14 cellular contexts compared by ENCODE assay signal in genomic region chr11:1016610-1017126, GRCh38. TPM values are rescaled to one million over a fixed set of nuclear protein-coding genes. Genes with fewer than 3 reads are reported as not detected.
DNase-seq lines count a peak whose midpoint lies in the region; ATAC-seq, FAIRE-seq and TF ChIP-seq lines count a peak whose summit lies in the region.
"Not testable (repeated sequence)": the region's sequence is repeated elsewhere in the genome, so short reads cannot be mapped to it uniquely, and the experiment has no call there.
"Had no signal": no experiment of that assay in that cellular context is flagged by ENCODE, and none has a peak within 500 bp of the region (broad histone marks: within the 10 kb centered on the region; RNA-seq: fewer than 3 reads in every experiment).

No MANE protein-coding gene starts in this region.

- not testable (repeated sequence) for H3K79me2 ChIP-seq in endothelial cell of umbilical vein (ENCODE audit: control insufficient read depth, insufficient read depth, low read length)

- not testable (repeated sequence) for H3K9me1 ChIP-seq in endothelial cell of umbilical vein (replicated peaks; ENCODE audit: control insufficient read depth, extremely low read depth, insufficient read depth, low read length)

- dilution Hi-C loops in endothelial cell of umbilical vein (cut with MboI; ENCODE audit: extremely low pct_ligation_motif_present, low sequenced_read_pairs), result not testable (repeated sequence)

- not testable (repeated sequence) for H3K9ac ChIP-seq in endothelial cell of umbilical vein (replicated peaks; ENCODE audit: extremely low read depth, insufficient read depth, low read length)

- POLR2A ChIA-PET in endothelial cell of umbilical vein (lab: Charles Lee); naive thymus-derived CD4-positive, alpha-beta T cell (lab: Charles Lee): not testable (repeated sequence)

- not testable (repeated sequence) for H3K36me3 ChIP-seq in endothelial cell of umbilical vein (ENCODE audit: control insufficient read depth in 2 of 2, extremely low read depth in 1 of 2, insufficient read depth in 2 of 2, low read length in 2 of 2); naive thymus-derived CD4-positive, alpha-beta T cell (ENCODE audit: control insufficient read depth in 2 of 3, insufficient read depth in 3 of 3, low read length in 3 of 3)

- H3K27ac Mint-ChIP-seq in activated naive CD4-positive, alpha-beta T cell treated with anti-CD3 and anti-CD28 coated beads, Interleukin-2, amount 50 U/mL, for 72 hours, result peak overlapping the region; percentile 2
- peak overlapping the region in 4 of 9 donors; percentile 0 to 24 (median 3) for H3K27ac Mint-ChIP-seq in naive thymus-derived CD4-positive, alpha-beta T cell

- not testable (repeated sequence) for H3K9me3 ChIP-seq in endothelial cell of umbilical vein (replicated peaks; ENCODE audit: control insufficient read depth, insufficient read depth, low read length); right cardiac atrium (ENCODE audit: control insufficient read depth, low read length); naive thymus-derived CD4-positive, alpha-beta T cell (ENCODE audit: control insufficient read depth in 2 of 3, low read length in 3 of 3)

- not testable (repeated sequence) for H2AFZ ChIP-seq in endothelial cell of umbilical vein (ENCODE audit: low read depth, low read length)

- not testable (repeated sequence) for H3K4me3 ChIP-seq in endothelial cell of umbilical vein (replicated peaks in 1 of 3; ENCODE audit: insufficient read depth in 1 of 3, low read depth in 1 of 3, low read length in 3 of 3); right cardiac atrium (ENCODE audit: low read length); naive thymus-derived CD4-positive, alpha-beta T cell (ENCODE audit: low read length)

- H3K4me1 Mint-ChIP-seq in naive thymus-derived CD4-positive, alpha-beta T cell, result peaks cover 12 to 26% (median 20%) of the 10 kb centered on the region in 7 donors

- peak; percentile 11 to 24 for ATAC-seq in activated CD4-positive, CD25-positive, alpha-beta regulatory T cell treated with anti-CD3 and anti-CD28 coated beads, Interleukin-2, amount 50 U/mL, for 24 hours
- ATAC-seq in activated naive CD4-positive, alpha-beta T cell treated with anti-CD3 and anti-CD28 coated beads, Interleukin-2, amount 50 U/mL, for 72 hours, result peak; percentile 27 to 63
- ATAC-seq in right cardiac atrium, result peak; percentile 39 to 45
- peak; percentile 44 for ATAC-seq in naive thymus-derived CD4-positive, alpha-beta T cell

- not testable (repeated sequence) for H3K36me3 Mint-ChIP-seq in activated naive CD4-positive, alpha-beta T cell treated with anti-CD3 and anti-CD28 coated beads, Interleukin-2, amount 50 U/mL, for 72 hours
- H3K36me3 Mint-ChIP-seq in naive thymus-derived CD4-positive, alpha-beta T cell, result peaks cover 0 to 13% (median 8%) of the 10 kb centered on the region in 5 donors

- CTCF ChIA-PET in endothelial cell of umbilical vein (lab: Charles Lee), result not testable (repeated sequence)
- CTCF ChIA-PET in naive thymus-derived CD4-positive, alpha-beta T cell (lab: Charles Lee), result interaction anchor here (1.2 kb wide), 1 partner anchor 99 kb away, joined by 3 read pairs; no protein-coding TSS in a partner anchor

- not testable (repeated sequence) for BruUV-seq in endothelial cell of umbilical vein (replicated peaks; lab: Mats Ljungman, UMichigan)

- intact Hi-C loops in endothelial cell of umbilical vein (cut with micrococcal nuclease); right cardiac atrium (cut with DNase I); naive thymus-derived CD4-positive, alpha-beta T cell (cut with micrococcal nuclease): not testable (repeated sequence)

- H3K4me1 ChIP-seq in endothelial cell of umbilical vein (ENCODE audit: control insufficient read depth, extremely low read depth, insufficient read depth, low read length); right cardiac atrium (ENCODE audit: control insufficient read depth, insufficient read depth, low read length); naive thymus-derived CD4-positive, alpha-beta T cell (ENCODE audit: control insufficient read depth in 2 of 2, insufficient read depth in 2 of 2, low read length in 2 of 2): not testable (repeated sequence)

- TF ChIP-seq POLR2A in endothelial cell of umbilical vein (IDR thresholded peaks at IDR 0.05; ENCODE audit: low read depth, low read length), result not testable (repeated sequence)

- not testable (repeated sequence) for H3K27ac ChIP-seq in endothelial cell of umbilical vein (ENCODE audit: insufficient read depth, low read depth, low read length); right cardiac atrium (ENCODE audit: low read length); naive thymus-derived CD4-positive, alpha-beta T cell (ENCODE audit: low read depth, low read length)

- DNase-seq in A172 (ENCODE audit: low spot score), result peak; percentile 30
- DNase-seq in GM18507 (ENCODE audit: extremely low spot score, insufficient read length, low read depth); activated naive CD4-positive, alpha-beta T cell treated with anti-CD3 and anti-CD28 coated beads, Interleukin-2, amount 50 U/mL, for 72 hours (ENCODE audit: low spot score in 2 of 2); right cardiac atrium; naive thymus-derived CD4-positive, alpha-beta T cell: not testable (repeated sequence)
- peak; percentile 13 for DNase-seq in endothelial cell of umbilical vein (ENCODE audit: low read depth, low spot score)
- DNase-seq in stimulated activated CD8-positive, alpha-beta memory T cell treated with anti-CD3 and anti-CD28 coated beads, Interleukin-4, amount 100 ng/mL, for 48 hours, result peak; percentile 39

- H3K4me2 ChIP-seq in endothelial cell of umbilical vein (ENCODE audit: insufficient read depth, low read length), result not testable (repeated sequence)

- 69% methylated on average over 7 of the region's 7 CpGs for WGBS in right cardiac atrium

- not testable (repeated sequence) for H3K27me3 Mint-ChIP-seq in naive thymus-derived CD4-positive, alpha-beta T cell

- FAIRE-seq in GM18507 (lab: Jason Lieb, UNC) (peak; percentile 80), endothelial cell of umbilical vein (lab: Jason Lieb, UNC) (peak; percentile 92)

- not testable (repeated sequence) for H3K27me3 ChIP-seq in endothelial cell of umbilical vein (ENCODE audit: control insufficient read depth in 2 of 2, insufficient read depth in 2 of 2, low read length in 2 of 2); right cardiac atrium (ENCODE audit: control insufficient read depth, insufficient read depth); naive thymus-derived CD4-positive, alpha-beta T cell (ENCODE audit: control insufficient read depth in 2 of 2, insufficient read depth in 2 of 2, low read length in 2 of 2)

- TF ChIP-seq CTCF in endothelial cell of umbilical vein (IDR thresholded peaks at IDR 0.05; ENCODE audit: extremely low read depth in 1 of 2, insufficient read depth in 1 of 2, low read depth in 1 of 2, low read length in 2 of 2), result not testable (repeated sequence)

- H3K4me3 Mint-ChIP-seq in naive thymus-derived CD4-positive, alpha-beta T cell, result not testable (repeated sequence)

- H4K20me1 ChIP-seq in endothelial cell of umbilical vein (replicated peaks; ENCODE audit: control insufficient read depth, extremely low read depth, insufficient read depth, low read length), result not testable (repeated sequence)

- H3K9me3 Mint-ChIP-seq in activated naive CD4-positive, alpha-beta T cell treated with anti-CD3 and anti-CD28 coated beads, Interleukin-2, amount 50 U/mL, for 72 hours, result peaks cover 14 to 15% of the 10 kb centered on the region in 2 donors
- H3K9me3 Mint-ChIP-seq in naive thymus-derived CD4-positive, alpha-beta T cell, result peaks cover 0 to 18% (median 0%) of the 10 kb centered on the region in 11 donors

RNA-seq across cellular contexts. Expression of gene MUC6, which starts 19.9 kb away (rescaled TPM):
- not detected in 2 replicates for total RNA-seq in A172 (2014; rRNA removed; shearing (Covaris generic))
- total RNA-seq in activated naive CD4-positive, alpha-beta T cell treated with anti-CD3 and anti-CD28 coated beads, Interleukin-2, amount 50 U/mL, for 72 hours, result not detected
- total RNA-seq in endothelial cell of umbilical vein (not detected in 2 replicates), right cardiac atrium (not detected)
- polyA plus RNA-seq in endothelial cell of umbilical vein (not detected in 2 replicates), right cardiac atrium (0.05 TPM)
- not detected in 2 replicates for polyA plus RNA-seq in endothelial cell of umbilical vein (2011; cell fraction: cytosol; rRNA removed)
- polyA plus RNA-seq in endothelial cell of umbilical vein (2011; cell fraction: nucleus; rRNA removed), result not detected in 2 replicates
- 0.11 and 0.27 TPM in 2 replicates for polyA plus RNA-seq in endothelial cell of umbilical vein (2012)
- not detected in 2 replicates for polyA minus RNA-seq in endothelial cell of umbilical vein
- not detected for polyA minus RNA-seq in endothelial cell of umbilical vein (2011; cell fraction: cytosol; rRNA and poly(A)+ RNA removed)
- polyA minus RNA-seq in endothelial cell of umbilical vein (2011; cell fraction: nucleus; rRNA and poly(A)+ RNA removed), result not detected in 2 replicates
- not detected for total RNA-seq in naive thymus-derived CD4-positive, alpha-beta T cell
- polyA plus RNA-seq in naive thymus-derived CD4-positive, alpha-beta T cell, result not detected
- total RNA-seq: activated CD4-positive, alpha-beta T cell treated with anti-CD3 and anti-CD28 coated beads for 36 hours; activated CD8-positive, alpha-beta memory T cell treated with anti-CD3 and anti-CD28 coated beads, Interleukin-2, amount 10 ng/mL, durations not matched to agents 7 days and 5 days; cardiac muscle cell; kidney epithelial cell; mesenteric fat pad; thyroid gland had no signal
- polyA plus RNA-seq: cardiac muscle cell had no signal

RNA-seq across cellular contexts. Expression of gene MUC2, which starts 58.0 kb away (rescaled TPM):
- not detected in 2 replicates for total RNA-seq in A172 (2014; rRNA removed; shearing (Covaris generic))
- total RNA-seq in activated naive CD4-positive, alpha-beta T cell treated with anti-CD3 and anti-CD28 coated beads, Interleukin-2, amount 50 U/mL, for 72 hours, result not detected
- total RNA-seq in endothelial cell of umbilical vein (not detected in 2 replicates), right cardiac atrium (under 1 TPM in 1 of 4 donors, not detected in 3; 0.03 TPM)
- polyA plus RNA-seq in endothelial cell of umbilical vein (not detected in 2 replicates), right cardiac atrium (0.02 TPM)
- not detected in 2 replicates for polyA plus RNA-seq in endothelial cell of umbilical vein (2011; cell fraction: cytosol; rRNA removed)
- polyA plus RNA-seq in endothelial cell of umbilical vein (2011; cell fraction: nucleus; rRNA removed), result not detected in 2 replicates
- polyA plus RNA-seq in endothelial cell of umbilical vein (2012), result 0.01 TPM in 1 of 2 replicates, not detected in the other
- polyA minus RNA-seq in endothelial cell of umbilical vein, result not detected in 2 replicates
- not detected for polyA minus RNA-seq in endothelial cell of umbilical vein (2011; cell fraction: cytosol; rRNA and poly(A)+ RNA removed)
- polyA minus RNA-seq in endothelial cell of umbilical vein (2011; cell fraction: nucleus; rRNA and poly(A)+ RNA removed), result not detected in 2 replicates
- total RNA-seq in naive thymus-derived CD4-positive, alpha-beta T cell, result not detected
- polyA plus RNA-seq in naive thymus-derived CD4-positive, alpha-beta T cell, result not detected
- total RNA-seq: activated CD4-positive, alpha-beta T cell treated with anti-CD3 and anti-CD28 coated beads for 36 hours; activated CD8-positive, alpha-beta memory T cell treated with anti-CD3 and anti-CD28 coated beads, Interleukin-2, amount 10 ng/mL, durations not matched to agents 7 days and 5 days; kidney epithelial cell; thyroid gland had no signal
- polyA plus RNA-seq: cardiac muscle cell had no signal
